In the genomic region with DNA sequence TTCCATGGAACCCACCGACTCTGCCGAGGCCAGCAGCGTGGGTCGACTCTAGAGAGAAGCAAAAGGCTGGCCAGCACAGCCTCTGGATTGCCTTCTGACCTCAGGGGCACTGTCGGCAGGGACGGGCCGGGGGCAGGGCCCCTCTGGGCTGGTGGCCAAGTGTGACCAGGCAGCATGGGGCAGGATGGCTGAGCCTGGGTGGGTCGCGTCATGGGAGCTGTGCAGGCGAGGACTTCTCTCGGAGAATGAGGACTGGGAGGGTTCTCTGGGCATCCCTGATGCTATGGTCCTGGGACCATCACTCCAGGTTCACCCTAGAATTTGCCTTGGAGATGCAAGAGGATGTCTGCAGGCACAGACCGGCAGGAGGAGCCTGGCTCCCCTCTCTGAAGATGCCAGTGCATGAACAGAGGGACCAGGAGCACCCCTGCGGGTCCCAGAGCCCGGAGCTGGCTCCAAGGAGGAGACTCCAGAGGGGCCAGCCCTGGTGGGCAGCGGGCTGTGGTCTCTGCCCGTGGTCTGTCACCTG, we compare ENCODE assay signal across 22 cellular contexts.
"Had no signal": no experiment of that assay in that cellular context is flagged by ENCODE, and none has a peak within 500 bp of the region (broad histone marks: within the 10 kb centered on the region; RNA-seq: fewer than 3 reads in every experiment).

No MANE protein-coding gene starts in this region.

- H3K4me3 Mint-ChIP-seq: activated CD4-positive, alpha-beta memory T cell treated with anti-CD3 and anti-CD28 coated beads, Interleukin-2, amount 10 ng/mL, durations not matched to agents 7 days and 5 days; activated CD4-positive, alpha-beta T cell treated with anti-CD3 and anti-CD28 coated beads, Interleukin-2, amount 10 ng/mL, durations not matched to agents 7 days and 5 days; activated T-cell treated with anti-CD3 and anti-CD28 coated beads, Interleukin-2, amount 50 U/mL, for 24 hours; naive thymus-derived CD4-positive, alpha-beta T cell; WTC11 had no signal

- H3K27me3 Mint-ChIP-seq: activated CD4-positive, alpha-beta T cell treated with anti-CD3 and anti-CD28 coated beads, Interleukin-2, amount 10 ng/mL, durations not matched to agents 7 days and 5 days; activated T-cell treated with anti-CD3 and anti-CD28 coated beads, Interleukin-2, amount 50 U/mL, for 24 hours had no signal

- ATAC-seq: naive thymus-derived CD4-positive, alpha-beta T cell had no signal

- H3K36me3 Mint-ChIP-seq: naive thymus-derived CD4-positive, alpha-beta T cell had no signal

- H3K4me2 ChIP-seq: hepatocyte had no signal

- H3K36me3 ChIP-seq: breast epithelium, spleen had no signal

- H3K4me1 ChIP-seq: breast epithelium, parathyroid adenoma, psoas muscle had no signal

- H3K27me3 ChIP-seq: dorsolateral prefrontal cortex, hepatocyte had no signal

- H3K27ac ChIP-seq: breast epithelium, coronary artery, hepatocyte, parathyroid adenoma, psoas muscle, spleen had no signal

- H3K79me2 ChIP-seq: hepatocyte, parathyroid adenoma had no signal

- H3K9me3 ChIP-seq: breast epithelium, psoas muscle had no signal

- H3K4me3 ChIP-seq: breast epithelium, coronary artery, hepatocyte, psoas muscle, spleen had no signal

- H3K27ac Mint-ChIP-seq: activated CD4-positive, alpha-beta memory T cell treated with anti-CD3 and anti-CD28 coated beads, Interleukin-2, amount 10 ng/mL, durations not matched to agents 7 days and 5 days; activated CD4-positive, alpha-beta T cell treated with anti-CD3 and anti-CD28 coated beads, Interleukin-2, amount 10 ng/mL, durations not matched to agents 7 days and 5 days; activated T-cell treated with anti-CD3 and anti-CD28 coated beads, Interleukin-2, amount 50 U/mL, for 24 hours; naive thymus-derived CD4-positive, alpha-beta T cell; WTC11 had no signal

- H3K9ac ChIP-seq: parathyroid adenoma had no signal

- DNase-seq: activated CD4-positive, alpha-beta memory T cell treated with anti-CD3 and anti-CD28 coated beads, Interleukin-2, amount 10 ng/mL, durations not matched to agents 7 days and 5 days; activated CD4-positive, alpha-beta T cell treated with anti-CD3 and anti-CD28 coated beads for 1 hour; activated CD4-positive, alpha-beta T cell treated with anti-CD3 and anti-CD28 coated beads, Interleukin-2, amount 10 ng/mL, durations not matched to agents 7 days and 5 days; activated CD8-positive, alpha-beta memory T cell treated with anti-CD3 and anti-CD28 coated beads, Interleukin-2, amount 50 U/mL, for 48 hours; activated gamma-delta T cell; activated naive CD4-positive, alpha-beta T cell treated with anti-CD3 and anti-CD28 coated beads, Interleukin-2, amount 50 U/mL, for 16 hours; activated T-cell treated with anti-CD3 and anti-CD28 coated beads, Interleukin-2, amount 50 U/mL, for 24 hours; amniotic stem cell; effector memory CD4-positive, alpha-beta T cell; left ventricle myocardium superior; mammary epithelial cell; naive thymus-derived CD4-positive, alpha-beta T cell; stimulated activated naive CD4-positive, alpha-beta T cell treated with Interleukin-2 at 50 U/mL for 16 hours; T-helper 2 cell had no signal

- H3K4me1 Mint-ChIP-seq: activated CD4-positive, alpha-beta T cell treated with anti-CD3 and anti-CD28 coated beads, Interleukin-2, amount 10 ng/mL, durations not matched to agents 7 days and 5 days had no signal
